Comparison of ENCODE assay signal across 8 cellular contexts in the genomic region with DNA sequence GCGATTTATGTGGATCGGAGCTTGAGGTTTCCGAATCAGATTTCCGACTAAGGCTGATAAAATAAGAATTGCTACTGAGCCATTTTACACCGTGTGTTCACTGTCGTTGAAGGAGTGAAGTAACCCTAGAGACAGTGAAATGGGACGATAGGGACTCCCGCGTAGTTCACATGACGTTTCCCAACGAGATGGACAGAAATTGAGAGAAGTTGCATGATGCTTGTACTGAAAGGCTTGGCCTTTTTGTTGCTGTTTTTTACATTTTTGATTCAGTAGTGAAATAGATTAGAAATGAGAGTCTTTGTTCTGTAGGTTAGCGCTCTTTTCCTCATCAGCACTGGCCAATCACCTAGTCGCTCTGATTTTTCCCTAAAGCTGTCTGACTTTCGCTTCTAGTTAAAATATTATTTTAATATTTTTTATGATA. TPM values are rescaled to one million over a fixed set of nuclear protein-coding genes. Genes with fewer than 3 reads are reported as not detected.
A peak's percentile ranks its signal among the peaks of the same experiment; 100 is the strongest.
DNase-seq lines count a peak whose midpoint lies in the region; ATAC-seq and TF ChIP-seq lines count a peak whose summit lies in the region.

No MANE protein-coding gene starts in this region.

- no peaks in the 10 kb centered on the region for H3K9me3 ChIP-seq in BE2C
- no peaks in the 10 kb centered on the region for H3K9me3 ChIP-seq in mucosa of stomach (ENCODE audit: control insufficient read depth, low read length)

- H3K36me3 ChIP-seq in BE2C (0 out of 2 replicates have a peak, but pooled peaks cover 5% of the 10 kb centered on the region), KMS-11 (ENCODE audit: insufficient read depth) (no peaks in the 10 kb centered on the region), mucosa of stomach (ENCODE audit: control insufficient read depth, insufficient read depth, low read length) (no peaks in the 10 kb centered on the region)

- peaks cover 63% of the 10 kb centered on the region for H3K79me2 ChIP-seq in KMS-11 (ENCODE audit: insufficient read depth, low read depth)

- no peaks in the 10 kb centered on the region for H3K4me1 ChIP-seq in BE2C
- peaks cover 64% of the 10 kb centered on the region for H3K4me1 ChIP-seq in KMS-11 (ENCODE audit: low read depth, poor library complexity, severe bottlenecking)
- H3K4me1 ChIP-seq in mucosa of stomach (ENCODE audit: control insufficient read depth, insufficient read depth, low read length): peaks cover 15% of the 10 kb centered on the region

- peaks cover 17% of the 10 kb centered on the region for H4K20me1 ChIP-seq in KMS-11 (ENCODE audit: insufficient read depth)

- ATAC-seq in GM18868 (IDR thresholded peaks at IDR 0.05; ENCODE audit: unreplicated experiment) (no peak), GM18519 (IDR thresholded peaks at IDR 0.05; ENCODE audit: low FRiP score, unreplicated experiment) (no peak), HG03520 (IDR thresholded peaks at IDR 0.05; ENCODE audit: unreplicated experiment) (no peak)

- H3K4me3 ChIP-seq in BE2C (ENCODE audit: low read depth, low read length): peak overlapping the region; percentile 73
- H3K4me3 ChIP-seq in KMS-11 (IDR thresholded peaks at IDR 0.05; ENCODE audit: insufficient read depth, low read depth, low read length): peak overlapping the region; percentile 75
- peak overlapping the region; percentile 92 for H3K4me3 ChIP-seq in mucosa of stomach (ENCODE audit: low read length)

- H3K27ac ChIP-seq in KMS-11 (peak overlapping the region; percentile 81; the same call in 1 of the 2 replicates), caudate nucleus (ENCODE audit: low read depth, low read length) (peak overlapping the region; percentile 94)

- DNase-seq in BE2C (no peak), caudate nucleus (lab: John Stamatoyannopoulos, UW) (no peak), HK-2 (ENCODE audit: unreplicated experiment) (no peak)

- H3K4me2 ChIP-seq in KMS-11: peak overlapping the region; percentile 98

- no peak for TF ChIP-seq CTCF in BE2C (IDR thresholded peaks at IDR 0.05; ENCODE audit: low read depth, low read length)
- TF ChIP-seq CTCF in KMS-11 (conservative IDR thresholded peaks at IDR 0.05; ENCODE audit: low read depth, low read length): no peak

- 0 out of 2 replicates have a peak overlapping the region, but pooled peaks have one; percentile 47 for H2AFZ ChIP-seq in KMS-11 (ENCODE audit: low read depth)

- H3K9ac ChIP-seq in KMS-11 (peak overlapping the region; percentile 83; the same call in 1 of the 2 replicates), mucosa of stomach (ENCODE audit: low read length) (peak overlapping the region; percentile 90)

- H3K27me3 ChIP-seq in BE2C: no peaks in the 10 kb centered on the region
- H3K27me3 ChIP-seq in KMS-11 (ENCODE audit: insufficient read depth, low read depth): no peaks in the 10 kb centered on the region
- H3K27me3 ChIP-seq in mucosa of stomach (ENCODE audit: control insufficient read depth, insufficient read depth, low read length): no peaks in the 10 kb centered on the region

RNA-seq across cellular contexts. Expression of gene KHDRBS1, which starts 1.3 kb away (rescaled TPM):
- 104 TPM for polyA plus RNA-seq in BE2C (2012; ENCODE audit: insufficient read depth, insufficient read length, low read depth)

RNA-seq across cellular contexts. Expression of gene TMEM39B, which starts 57.8 kb away (rescaled TPM):
- 24.7 TPM for polyA plus RNA-seq in BE2C (2012; ENCODE audit: insufficient read depth, insufficient read length, low read depth)
